10 cellular contexts compared by ENCODE assay signal in the genomic region with DNA sequence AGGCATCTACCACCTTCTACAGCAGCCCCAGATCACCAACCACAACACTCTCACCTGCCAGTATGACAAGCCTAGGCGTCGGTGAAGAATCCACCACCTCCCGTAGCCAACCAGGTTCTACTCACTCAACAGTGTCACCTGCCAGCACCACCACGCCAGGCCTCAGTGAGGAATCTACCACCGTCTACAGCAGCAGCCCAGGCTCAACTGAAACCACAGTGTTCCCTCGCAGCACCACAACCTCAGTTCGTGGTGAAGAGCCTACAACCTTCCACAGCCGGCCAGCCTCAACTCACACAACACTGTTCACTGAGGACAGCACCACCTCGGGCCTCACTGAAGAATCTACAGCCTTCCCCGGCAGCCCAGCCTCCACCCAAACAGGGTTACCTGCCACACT. TPM values are rescaled to one million over a fixed set of nuclear protein-coding genes. Genes with fewer than 3 reads are reported as not detected.
"Had no signal": no experiment of that assay in that cellular context is flagged by ENCODE, and none has a peak within 500 bp of the region (broad histone marks: within the 10 kb centered on the region; RNA-seq: fewer than 3 reads in every experiment).

No MANE protein-coding gene starts in this region.

RNA-seq across cellular contexts. Expression of gene MUC17, which starts 21.4 kb away (rescaled TPM):
- total RNA-seq: OCI-LY7, PC-3, PC-9, Right ventricle myocardium inferior, Right ventricle myocardium superior, RPMI7951, SJCRH30, SJSA1, SK-MEL-5 had no signal
- polyA plus RNA-seq: SK-N-SH had no signal

RNA-seq across cellular contexts. Expression of gene MUC12, which starts 29.2 kb away (rescaled TPM):
- total RNA-seq: OCI-LY7, Right ventricle myocardium inferior, Right ventricle myocardium superior, SJSA1, SK-MEL-5 had no signal
- polyA plus RNA-seq: SK-N-SH had no signal

RNA-seq across cellular contexts. Expression of gene MUC3A, which starts 49.2 kb away (rescaled TPM):
- total RNA-seq: OCI-LY7, RPMI7951, SJSA1, SK-MEL-5 had no signal
